20 cellular contexts compared by ENCODE assay signal in the genomic region with DNA sequence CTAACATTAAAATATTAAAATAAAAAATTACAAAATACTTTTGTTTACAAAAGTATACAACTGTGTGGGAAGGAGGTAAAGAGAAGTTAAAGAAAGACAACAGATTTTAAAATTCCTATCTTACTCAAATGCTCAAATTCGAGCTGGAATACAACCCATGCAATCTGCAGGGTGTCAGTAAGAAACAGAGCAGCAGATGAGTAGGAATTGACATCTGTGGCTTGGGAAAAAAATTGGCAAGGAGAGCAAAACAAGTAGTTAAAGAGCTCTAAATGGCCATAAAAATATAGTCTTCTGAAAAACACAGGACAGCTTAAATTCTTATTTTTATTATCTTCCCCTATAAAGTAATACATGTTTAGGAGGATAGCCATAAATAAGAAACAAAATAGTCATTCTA.
"Had no signal": no experiment of that assay in that cellular context is flagged by ENCODE, and none has a peak within 500 bp of the region (broad histone marks: within the 10 kb centered on the region; RNA-seq: fewer than 3 reads in every experiment).

No MANE protein-coding gene starts in this region.

- ATAC-seq: psoas muscle; right cardiac atrium; right lobe of liver; stimulated activated effector memory CD8-positive, alpha-beta T cell treated with anti-CD3 and anti-CD28 coated beads, Interleukin-12 subunit alpha, Interleukin-12 subunit beta, amount 100 ng/mL, for 72 hours; stimulated activated naive B cell treated with anti-CD40 and anti-IgM and Interleukin-4, amounts not matched to agents 10 μg/mL and 1 μg/mL and 100 μg/mL, for 72 hours had no signal

- FAIRE-seq: urothelium cell line had no signal

- DNase-seq: occipital lobe; ovary; posterior cingulate gyrus; psoas muscle; right cardiac atrium; right lobe of liver; sigmoid colon; small intestine; stimulated activated CD4-positive, alpha-beta T cell treated with anti-CD3 and anti-CD28 coated beads, Interleukin-15, amount 100 ng/mL, for 24 hours; stimulated activated CD4-positive, alpha-beta T cell treated with anti-CD3 and anti-CD28 coated beads, Interleukin-2, amount 100 ng/mL, for 24 hours; stimulated activated CD4-positive, alpha-beta T cell treated with anti-CD3 and anti-CD28 coated beads, Interleukin-2, amount 100 ng/mL, for 48 hours; stimulated activated CD4-positive, alpha-beta T cell treated with anti-CD3 and anti-CD28 coated beads, Interleukin-4, amount 100 ng/mL, for 24 hours; stimulated activated naive B cell treated with anti-CD40 and anti-IgM and Interleukin-4, amounts not matched to agents 10 μg/mL and 1 μg/mL and 100 μg/mL, for 72 hours; stimulated activated naive CD4-positive, alpha-beta T cell treated with Interleukin-2 at 50 U/mL for 16 hours; stomach; thyroid gland; trophoblast cell; upper lobe of left lung had no signal
